ENCODE assay signal across 7 cellular contexts in the genomic region with DNA sequence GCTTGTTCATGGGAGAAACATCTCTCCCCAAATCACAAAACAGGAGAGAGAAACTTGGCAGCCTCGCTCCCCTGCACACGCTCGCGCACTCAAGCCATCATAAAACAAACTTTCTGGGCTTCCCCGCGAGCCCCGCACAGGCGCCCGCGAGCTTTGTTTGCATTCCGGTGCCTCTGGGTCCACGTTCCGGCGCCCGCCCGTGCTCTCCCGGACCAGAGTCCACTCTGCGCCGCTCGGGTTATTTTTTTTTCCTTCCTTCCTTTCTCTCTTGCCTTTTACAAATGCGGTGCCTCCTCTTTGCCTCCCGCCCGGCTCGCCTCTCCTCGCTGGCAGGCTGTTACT. TPM values are rescaled to one million over a fixed set of nuclear protein-coding genes. Genes with fewer than 3 reads are reported as not detected.
DNase-seq lines count a peak whose midpoint lies in the region; ATAC-seq and TF ChIP-seq lines count a peak whose summit lies in the region.

No MANE protein-coding gene starts in this region.

- peaks cover 16% of the 10 kb centered on the region for H3K4me1 Mint-ChIP-seq in activated naive CD8-positive, alpha-beta T cell (ENCODE audit: low read depth)

- WGBS in stomach, 5 donors = 0 to 1% (median 1%) methylated on average over 21 to 25 of the region's 25 CpGs

- ATAC-seq in GM19035 (IDR thresholded peaks at IDR 0.05; ENCODE audit: unreplicated experiment) (peak; percentile 36), HG03064 (IDR thresholded peaks at IDR 0.05; ENCODE audit: low read depth, unreplicated experiment) (peak; percentile 16)

- no peak for TF ChIP-seq CTCF in stomach (IDR thresholded peaks at IDR 0.05)

- peaks cover 38% of the 10 kb centered on the region for H3K27me3 Mint-ChIP-seq in activated naive CD8-positive, alpha-beta T cell

- no peaks in the 10 kb centered on the region for H3K36me3 ChIP-seq in iPS-15b (ENCODE audit: control insufficient read depth, insufficient read depth, low read length)
- no peaks in the 10 kb centered on the region for H3K36me3 ChIP-seq in stomach

- no peak for TF ChIP-seq EP300 in stomach (IDR thresholded peaks at IDR 0.05)

- H3K4me3 ChIP-seq in iPS-15b (ENCODE audit: low read depth, low read length) (peak overlapping the region; percentile 90), stomach (peak overlapping the region; percentile 64 to 82 (median 73))

- TF ChIP-seq POLR2A in stomach (IDR thresholded peaks at IDR 0.05) = peak in 1 of 4 donors; percentile 85

- peak overlapping the region; percentile 92 for H3K4me3 Mint-ChIP-seq in activated naive CD8-positive, alpha-beta T cell

- peak overlapping the region; percentile 66 for H3K9ac ChIP-seq in iPS-15b (ENCODE audit: low read depth, low read length)

- no peaks in the 10 kb centered on the region for H3K27me3 ChIP-seq in iPS-15b (ENCODE audit: control insufficient read depth, insufficient read depth, low read length)
- peaks cover 0 to 27% (median 0%) of the 10 kb centered on the region in 3 donors for H3K27me3 ChIP-seq in stomach

- no peak for DNase-seq in stomach
- no peak for DNase-seq in NCI-H1092 (lab: John Stamatoyannopoulos, UW)
- no peak for DNase-seq in NCI-H2107 (lab: John Stamatoyannopoulos, UW)

- intact Hi-C loops in stomach (cut with DNase I; ENCODE audit: low total_unique reads) = no loop called here

- peak overlapping the region; percentile 90 to 99 (median 96) for H3K27ac ChIP-seq in stomach

- peaks cover 3% of the 10 kb centered on the region for H3K9me3 Mint-ChIP-seq in activated naive CD8-positive, alpha-beta T cell (ENCODE audit: low read depth)

- H3K9me3 ChIP-seq in iPS-15b (ENCODE audit: control insufficient read depth, insufficient read depth, low read length) = no peaks in the 10 kb centered on the region
- H3K9me3 ChIP-seq in stomach = no peaks in the 10 kb centered on the region

- H3K4me1 ChIP-seq in iPS-15b (ENCODE audit: control insufficient read depth, insufficient read depth, low read length) (peaks cover 15% of the 10 kb centered on the region), stomach (peaks cover 0 to 42% (median 34%) of the 10 kb centered on the region in 4 donors)

- no peaks in the 10 kb centered on the region for H3K36me3 Mint-ChIP-seq in activated naive CD8-positive, alpha-beta T cell

- no peak overlapping the region for H3K27ac Mint-ChIP-seq in activated naive CD8-positive, alpha-beta T cell

RNA-seq across cellular contexts. Expression of a gene that starts 0.4 kb away (rescaled TPM):
- total RNA-seq in stomach = 100 to 1,000 TPM in 3 of 5 donors, 10 to 100 TPM in 2; 83.9 to 237 (median 105) TPM
- polyA plus RNA-seq in stomach = 10 to 100 TPM in 2 of 3 donors, 1 to 10 TPM in 1; 5.7 to 14.7 (median 14.5) TPM
